Comparison of ENCODE assay signal across 1 cellular context in genomic region chr4:138759508-138759907, GRCh38.
TF ChIP-seq lines count a peak whose summit lies in the region.

No MANE protein-coding gene starts in this region.

TF ChIP-seq in GM23338, 12 proteins besides CTCF, POLR2A, EP300 and RAD21:
- TF ChIP-seq ZNF462 (CRISPR knock-in tag; IDR thresholded peaks at IDR 0.05) (0 out of 2 replicates have a peak, but pooled peaks have one; percentile 30), EZH2phosphoT487 (IDR thresholded peaks at IDR 0.05; ENCODE audit: unreplicated experiment) (no peak), NANOG (IDR thresholded peaks at IDR 0.05; ENCODE audit: borderline replicate concordance) (no peak)
